Comparison of ENCODE assay signal across 8 cellular contexts in genomic region chr17:18625509-18626104, GRCh38. TPM values are rescaled to one million over a fixed set of nuclear protein-coding genes. Genes with fewer than 3 reads are reported as not detected.
DNase-seq lines count a peak whose midpoint lies in the region; ATAC-seq, FAIRE-seq and TF ChIP-seq lines count a peak whose summit lies in the region.
"Not testable (repeated sequence)": the region's sequence is repeated elsewhere in the genome, so short reads cannot be mapped to it uniquely, and the experiment has no call there.

No MANE protein-coding gene starts in this region.

- dilution Hi-C loops in keratinocyte (cut with MboI; ENCODE audit: extremely low pct_ligation_motif_present, low sequenced_read_pairs): not testable (repeated sequence)

- H4K20me1 ChIP-seq in keratinocyte (ENCODE audit: control insufficient read depth, extremely low read depth, insufficient read depth, low read length): not testable (repeated sequence)

- H3K4me3 ChIP-seq in keratinocyte (ENCODE audit: control insufficient read depth in 2 of 3, extremely low read depth in 1 of 3, insufficient read depth in 2 of 3, low read depth in 1 of 3, low read length in 3 of 3) (peak overlapping the region in 1 of 3 experiments; percentile 18), skeletal muscle tissue (ENCODE audit: low read length in 3 of 3) (peak overlapping the region; percentile 46 to 76 (median 51))

- H3K9me1 ChIP-seq in keratinocyte (ENCODE audit: control insufficient read depth, extremely low read depth, insufficient read depth, low read length): not testable (repeated sequence)

- not testable (repeated sequence) for FAIRE-seq in keratinocyte (lab: Jason Lieb, UNC)

- not testable (repeated sequence) for H3K9me3 ChIP-seq in keratinocyte (ENCODE audit: control insufficient read depth, low read depth, low read length); skeletal muscle tissue (ENCODE audit: control insufficient read depth in 3 of 3, low read length in 3 of 3)

- H3K27me3 ChIP-seq in keratinocyte (ENCODE audit: control insufficient read depth, extremely low read depth, insufficient read depth, low read length); skeletal muscle tissue (ENCODE audit: control insufficient read depth in 3 of 3, insufficient read depth in 3 of 3, low read length in 3 of 3): not testable (repeated sequence)

- H3K4me1 ChIP-seq in keratinocyte (ENCODE audit: control insufficient read depth, extremely low read depth, insufficient read depth, low read length); skeletal muscle tissue (ENCODE audit: control insufficient read depth in 3 of 3, insufficient read depth in 3 of 3, low read length in 3 of 3): not testable (repeated sequence)

- H3K27ac ChIP-seq in 22Rv1; keratinocyte (ENCODE audit: control insufficient read depth, insufficient read depth, low read length): not testable (repeated sequence)
- H3K27ac ChIP-seq in skeletal muscle tissue (ENCODE audit: low read depth, low read length): peak overlapping the region; percentile 44

- ATAC-seq in GM18873 (IDR thresholded peaks at IDR 0.05; ENCODE audit: low FRiP score, unreplicated experiment): peak; percentile 66
- peak; percentile 79 for ATAC-seq in HG03354 (IDR thresholded peaks at IDR 0.05; ENCODE audit: poor library complexity, severe bottlenecking, unreplicated experiment)

- peak; percentile 19 for DNase-seq in NCI-H82 treated with DMSO at 0.1 percent for 48 hours (lab: John Stamatoyannopoulos, UW; ENCODE audit: unreplicated experiment)
- DNase-seq in activated CD4-positive, alpha-beta T cell treated with anti-CD3 and anti-CD28 coated beads, Interleukin-2, amount 50 U/mL, for 1 hour: peak; percentile 95
- peak; percentile 89 for DNase-seq in cerebellar cortex (ENCODE audit: low spot score)
- peak; percentile 4 for DNase-seq in keratinocyte (ENCODE audit: low read depth, low spot score)

- not testable (repeated sequence) for H3K4me2 ChIP-seq in keratinocyte (ENCODE audit: control insufficient read depth, extremely low read depth, insufficient read depth, low read depth, low read length)

- H2AFZ ChIP-seq in keratinocyte (ENCODE audit: control insufficient read depth, low read length): peak overlapping the region; percentile 38

- H3K9ac ChIP-seq in keratinocyte (ENCODE audit: control insufficient read depth, extremely low read depth, insufficient read depth, low read length) (peak overlapping the region; percentile 33), skeletal muscle tissue (ENCODE audit: low read depth in 1 of 3, low read length in 3 of 3) (peak overlapping the region in 2 of 3 donors; percentile 38 to 85)

- H3K36me3 ChIP-seq in keratinocyte (ENCODE audit: control insufficient read depth in 2 of 2, extremely low read depth in 1 of 2, insufficient read depth in 2 of 2, low read length in 2 of 2); skeletal muscle tissue (ENCODE audit: control insufficient read depth in 3 of 3, insufficient read depth in 3 of 3, low read length in 3 of 3): not testable (repeated sequence)

- TF ChIP-seq CTCF in 22Rv1 (IDR thresholded peaks at IDR 0.05): peak; percentile 100
- peak in 2 of 3 experiments; percentile 77 to 96 for TF ChIP-seq CTCF in keratinocyte (optimal IDR thresholded peaks at IDR 0.05 in 1 of 3, IDR thresholded peaks at IDR 0.05 in 1 of 3, conservative IDR thresholded peaks at IDR 0.05 in 1 of 3; ENCODE audit: extremely low read depth in 1 of 3, insufficient read depth in 2 of 3, low read length in 3 of 3)

- not testable (repeated sequence) for H3K79me2 ChIP-seq in keratinocyte (ENCODE audit: control insufficient read depth, insufficient read depth, low read length)

RNA-seq across cellular contexts. Expression of gene TBC1D28, which starts 18.6 kb away (rescaled TPM):
- polyA plus RNA-seq in keratinocyte: not detected in 3 replicates
- not detected for polyA plus RNA-seq in keratinocyte (2011; ENCODE audit: low read depth)
- not detected in 2 replicates for polyA plus RNA-seq in keratinocyte (2011; cell fraction: cytosol; rRNA removed)
- 0.05 TPM in 1 of 2 replicates, not detected in the other for polyA plus RNA-seq in keratinocyte (2011; cell fraction: nucleus; rRNA removed)
- polyA plus RNA-seq in keratinocyte (2012; ENCODE audit: low replicate concordance): not detected in 2 replicates
- not detected in 3 replicates for polyA minus RNA-seq in keratinocyte
- polyA minus RNA-seq in keratinocyte (2011; cell fraction: cytosol; rRNA and poly(A)+ RNA removed): not detected
- polyA minus RNA-seq in keratinocyte (2011; cell fraction: nucleus; rRNA and poly(A)+ RNA removed): not detected in 2 replicates
- total RNA-seq in skeletal muscle tissue: not detected

RNA-seq across cellular contexts. Expression of gene FOXO3B, which starts 56.5 kb away (rescaled TPM):
- 2.0 to 4.1 TPM (median 3.1 TPM) in 3 replicates for polyA plus RNA-seq in keratinocyte
- 0.34 TPM for polyA plus RNA-seq in keratinocyte (2011; ENCODE audit: low read depth)
- 1.8 and 2.1 TPM in 2 replicates for polyA plus RNA-seq in keratinocyte (2011; cell fraction: cytosol; rRNA removed)
- polyA plus RNA-seq in keratinocyte (2011; cell fraction: nucleus; rRNA removed): 5.2 and 5.5 TPM in 2 replicates
- 0.62 and 1.9 TPM in 2 replicates for polyA plus RNA-seq in keratinocyte (2012; ENCODE audit: low replicate concordance)
- 8.1 to 10.8 TPM (median 9.0 TPM) in 3 replicates for polyA minus RNA-seq in keratinocyte
- 1.3 TPM for polyA minus RNA-seq in keratinocyte (2011; cell fraction: cytosol; rRNA and poly(A)+ RNA removed)
- polyA minus RNA-seq in keratinocyte (2011; cell fraction: nucleus; rRNA and poly(A)+ RNA removed): 5.7 and 8.5 TPM in 2 replicates
- total RNA-seq in skeletal muscle tissue: 1.6 TPM

Comparison
In these comparisons a context has a peak if more than half of its experiments do, and no peak if none do; other contexts are left out.
1. DNase-seq: peak in every context shown above with its lines; median percentile 95 in activated CD4-positive, alpha-beta T cell treated with anti-CD3 and anti-CD28 coated beads, Interleukin-2, amount 50 U/mL, for 1 hour; 89 in cerebellar cortex; 19 in NCI-H82 treated with DMSO at 0.1 percent for 48 hours; 4 in keratinocyte.